11 cellular contexts compared by ENCODE assay signal in the genomic region with DNA sequence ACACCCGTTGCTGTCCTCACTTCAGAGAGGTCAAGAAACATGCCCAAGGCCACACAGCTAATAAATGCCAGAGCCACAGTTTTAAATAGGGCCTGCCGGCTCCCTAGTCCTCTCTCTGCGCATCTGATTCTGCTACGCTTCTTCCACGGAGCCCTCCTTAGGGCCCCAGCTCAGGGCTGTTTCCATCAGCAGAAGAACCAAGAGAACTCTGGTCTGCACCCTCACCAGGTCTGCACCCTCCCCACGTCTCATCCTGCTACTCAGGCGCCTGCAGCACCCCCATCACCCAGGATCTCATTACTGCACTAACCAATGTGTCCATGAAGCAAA.
DNase-seq lines count a peak whose midpoint lies in the region; ATAC-seq and TF ChIP-seq lines count a peak whose summit lies in the region.
"Had no signal": no experiment of that assay in that cellular context is flagged by ENCODE, and none has a peak within 500 bp of the region (broad histone marks: within the 10 kb centered on the region; RNA-seq: fewer than 3 reads in every experiment).

No MANE protein-coding gene starts in this region.

- peaks cover 18% of the 10 kb centered on the region for H3K4me1 Mint-ChIP-seq in activated T-cell treated with anti-CD3 and anti-CD28 coated beads, Interleukin-2, amount 50 U/mL, for 72 hours (ENCODE audit: low read depth)
- H3K4me1 Mint-ChIP-seq in stimulated activated effector memory CD8-positive, alpha-beta T cell treated with anti-CD3 and anti-CD28 coated beads, Interleukin-12 subunit alpha, Interleukin-12 subunit beta, amount 100 ng/mL, for 72 hours, result peaks cover 12% of the 10 kb centered on the region

- H3K27ac Mint-ChIP-seq in activated T-cell treated with anti-CD3 and anti-CD28 coated beads, Interleukin-2, amount 50 U/mL, for 72 hours, result no peak overlapping the region
- no peak overlapping the region for H3K27ac Mint-ChIP-seq in stimulated activated effector memory CD8-positive, alpha-beta T cell treated with anti-CD3 and anti-CD28 coated beads, Interleukin-12 subunit alpha, Interleukin-12 subunit beta, amount 100 ng/mL, for 72 hours

- peak overlapping the region; percentile 64 to 71 for H3K4me3 Mint-ChIP-seq in activated T-cell treated with anti-CD3 and anti-CD28 coated beads, Interleukin-2, amount 50 U/mL, for 72 hours
- H3K4me3 Mint-ChIP-seq in stimulated activated effector memory CD8-positive, alpha-beta T cell treated with anti-CD3 and anti-CD28 coated beads, Interleukin-12 subunit alpha, Interleukin-12 subunit beta, amount 100 ng/mL, for 72 hours, result peak overlapping the region; percentile 17

- H3K27me3 ChIP-seq in RWPE2 (ENCODE audit: insufficient read depth, poor library complexity, severe bottlenecking) (no peaks in the 10 kb centered on the region), gastroesophageal sphincter (peaks cover 23% of the 10 kb centered on the region)

- H3K27me3 Mint-ChIP-seq in activated T-cell treated with anti-CD3 and anti-CD28 coated beads, Interleukin-2, amount 50 U/mL, for 72 hours (ENCODE audit: low read depth), result peaks cover 10% of the 10 kb centered on the region

- TF ChIP-seq CTCF in RWPE2 (IDR thresholded peaks at IDR 0.05; ENCODE audit: poor library complexity, severe bottlenecking) (no peak), gastroesophageal sphincter (IDR thresholded peaks at IDR 0.05) (no peak)

- H3K9me3 ChIP-seq in RWPE2 (ENCODE audit: severe bottlenecking) (no peaks in the 10 kb centered on the region), gastroesophageal sphincter (no peaks in the 10 kb centered on the region)

- TF ChIP-seq EP300 in gastroesophageal sphincter (IDR thresholded peaks at IDR 0.05), result no peak

- H3K9me3 Mint-ChIP-seq in activated T-cell treated with anti-CD3 and anti-CD28 coated beads, Interleukin-2, amount 50 U/mL, for 72 hours, result no peaks in the 10 kb centered on the region
- no peaks in the 10 kb centered on the region for H3K9me3 Mint-ChIP-seq in stimulated activated effector memory CD8-positive, alpha-beta T cell treated with anti-CD3 and anti-CD28 coated beads, Interleukin-12 subunit alpha, Interleukin-12 subunit beta, amount 100 ng/mL, for 72 hours

- ATAC-seq in activated T-cell treated with anti-CD3 and anti-CD28 coated beads, Interleukin-2, amount 50 U/mL, for 72 hours (replicated peaks in 1 of 2), result no peak
- ATAC-seq in RWPE2 (ENCODE audit: low read depth) (no peak), gastroesophageal sphincter (no peak), HG03045 (IDR thresholded peaks at IDR 0.05; ENCODE audit: unreplicated experiment) (no peak)
- no peak for ATAC-seq in stimulated activated effector memory CD8-positive, alpha-beta T cell treated with anti-CD3 and anti-CD28 coated beads, Interleukin-12 subunit alpha, Interleukin-12 subunit beta, amount 100 ng/mL, for 72 hours

- H3K36me3 ChIP-seq in RWPE2 (ENCODE audit: low read depth), result no peaks in the 10 kb centered on the region
- H3K36me3 ChIP-seq in gastroesophageal sphincter, result no peaks in the 10 kb centered on the region

- peaks cover 3% of the 10 kb centered on the region for H3K4me1 ChIP-seq in RWPE2 (ENCODE audit: insufficient read depth, poor library complexity, severe bottlenecking)
- peaks cover 0 to 15% (median 8%) of the 10 kb centered on the region in 3 donors for H3K4me1 ChIP-seq in gastroesophageal sphincter

- H3K36me3 Mint-ChIP-seq in activated T-cell treated with anti-CD3 and anti-CD28 coated beads, Interleukin-2, amount 50 U/mL, for 72 hours (ENCODE audit: insufficient read depth in 2 of 2), result no peaks in the 10 kb centered on the region
- H3K36me3 Mint-ChIP-seq in stimulated activated effector memory CD8-positive, alpha-beta T cell treated with anti-CD3 and anti-CD28 coated beads, Interleukin-12 subunit alpha, Interleukin-12 subunit beta, amount 100 ng/mL, for 72 hours, result no peaks in the 10 kb centered on the region

- no peak overlapping the region for H3K27ac ChIP-seq in RWPE2 (ENCODE audit: poor library complexity, severe bottlenecking)
- peak overlapping the region in 3 of 4 donors; percentile 39 to 69 (median 43) for H3K27ac ChIP-seq in gastroesophageal sphincter
- H3K27ac ChIP-seq: RWPE1 had no signal

- WGBS in gastroesophageal sphincter (ENCODE audit: low coverage in 1 of 2), 2 donors, result 89% methylated on average over 3 of the region's 7 CpGs; no CpG with 5 or more reads in 1 of the 2 donors

- no peak for DNase-seq in activated T-cell treated with anti-CD3 and anti-CD28 coated beads, Interleukin-2, amount 50 U/mL, for 72 hours
- DNase-seq in activated T-cell treated with anti-CD3 and anti-CD28 coated beads for 4 hours (no peak), RWPE2 (ENCODE audit: low spot score) (peak; percentile 42), GM03348 (ENCODE audit: low spot score) (no peak), DMS153 treated with DMSO at 0.1 percent for 48 hours (lab: John Stamatoyannopoulos, UW; ENCODE audit: unreplicated experiment) (no peak)
- no peak for DNase-seq in stimulated activated effector memory CD8-positive, alpha-beta T cell treated with anti-CD3 and anti-CD28 coated beads, Interleukin-12 subunit alpha, Interleukin-12 subunit beta, amount 100 ng/mL, for 72 hours (ENCODE audit: low spot score in 2 of 2)
- DNase-seq: Kasumi-1, NCI-H2029 had no signal

- no peak for TF ChIP-seq POLR2A in gastroesophageal sphincter (IDR thresholded peaks at IDR 0.05)

- H3K4me3 ChIP-seq in RWPE2 (ENCODE audit: severe bottlenecking) (no peak overlapping the region), gastroesophageal sphincter (no peak overlapping the region)
